Comparison of ENCODE assay signal across 1 cellular context in the genomic region with DNA sequence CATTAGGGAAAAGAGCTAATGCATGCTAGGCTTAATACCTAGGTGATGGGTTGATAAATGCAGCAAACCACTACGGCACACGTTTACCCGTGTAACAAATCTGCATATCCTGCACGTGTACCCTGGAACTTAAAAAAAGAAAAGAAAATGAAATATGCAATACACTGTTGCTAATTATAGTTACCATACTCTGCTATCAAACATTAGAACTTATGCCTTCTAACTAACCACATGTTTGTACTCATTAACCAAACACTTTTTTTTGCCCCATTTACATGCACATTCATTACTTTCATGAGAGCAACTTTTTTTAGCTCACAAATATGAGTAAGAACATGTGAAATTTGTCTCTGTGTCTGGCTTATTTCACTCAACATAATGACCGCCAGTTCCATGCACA.
TF ChIP-seq lines count a peak whose summit lies in the region.

No MANE protein-coding gene starts in this region.

TF ChIP-seq in SK-N-SH treated with all-trans-retinoic acid at 6 μM for 48 hours, 23 proteins besides CTCF, POLR2A, EP300 and RAD21 (continued from another document):
- TF ChIP-seq, protein P1, sequence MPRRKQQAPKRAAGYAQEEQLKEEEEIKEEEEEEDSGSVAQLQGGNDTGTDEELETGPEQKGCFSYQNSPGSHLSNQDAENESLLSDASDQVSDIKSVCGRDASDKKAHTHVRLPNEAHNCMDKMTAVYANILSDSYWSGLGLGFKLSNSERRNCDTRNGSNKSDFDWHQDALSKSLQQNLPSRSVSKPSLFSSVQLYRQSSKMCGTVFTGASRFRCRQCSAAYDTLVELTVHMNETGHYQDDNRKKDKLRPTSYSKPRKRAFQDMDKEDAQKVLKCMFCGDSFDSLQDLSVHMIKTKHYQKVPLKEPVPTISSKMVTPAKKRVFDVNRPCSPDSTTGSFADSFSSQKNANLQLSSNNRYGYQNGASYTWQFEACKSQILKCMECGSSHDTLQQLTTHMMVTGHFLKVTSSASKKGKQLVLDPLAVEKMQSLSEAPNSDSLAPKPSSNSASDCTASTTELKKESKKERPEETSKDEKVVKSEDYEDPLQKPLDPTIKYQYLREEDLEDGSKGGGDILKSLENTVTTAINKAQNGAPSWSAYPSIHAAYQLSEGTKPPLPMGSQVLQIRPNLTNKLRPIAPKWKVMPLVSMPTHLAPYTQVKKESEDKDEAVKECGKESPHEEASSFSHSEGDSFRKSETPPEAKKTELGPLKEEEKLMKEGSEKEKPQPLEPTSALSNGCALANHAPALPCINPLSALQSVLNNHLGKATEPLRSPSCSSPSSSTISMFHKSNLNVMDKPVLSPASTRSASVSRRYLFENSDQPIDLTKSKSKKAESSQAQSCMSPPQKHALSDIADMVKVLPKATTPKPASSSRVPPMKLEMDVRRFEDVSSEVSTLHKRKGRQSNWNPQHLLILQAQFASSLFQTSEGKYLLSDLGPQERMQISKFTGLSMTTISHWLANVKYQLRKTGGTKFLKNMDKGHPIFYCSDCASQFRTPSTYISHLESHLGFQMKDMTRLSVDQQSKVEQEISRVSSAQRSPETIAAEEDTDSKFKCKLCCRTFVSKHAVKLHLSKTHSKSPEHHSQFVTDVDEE (CRISPR knock-in tag; IDR thresholded peaks at IDR 0.05) = no peak
- TF ChIP-seq TCF4 (CRISPR knock-in tag; IDR thresholded peaks at IDR 0.05; ENCODE audit: borderline replicate concordance) (no peak), PPARA (CRISPR knock-in tag; IDR thresholded peaks at IDR 0.05; ENCODE audit: borderline replicate concordance) (no peak)
TF ChIP-seq in SK-N-SH treated with all-trans-retinoic acid at 6 μM for 48 hours: peak in this region for 0.
